In genomic region chr4:143599827-143600226, GRCh38 we compare ENCODE assay signal across 20 cellular contexts.
"Had no signal": no experiment of that assay in that cellular context is flagged by ENCODE, and none has a peak within 500 bp of the region (broad histone marks: within the 10 kb centered on the region; RNA-seq: fewer than 3 reads in every experiment).

No MANE protein-coding gene starts in this region.

- H3K27ac ChIP-seq: coronary artery, gastrocnemius medialis, heart right ventricle, neutrophil, right atrium auricular region, suprapubic skin, thyroid gland had no signal

- ATAC-seq: esophagus mucosa; gastrocnemius medialis; naive thymus-derived CD8-positive, alpha-beta T cell had no signal

- H3K36me3 Mint-ChIP-seq: type B pancreatic cell had no signal

- H3K36me3 ChIP-seq: gastrocnemius medialis, heart right ventricle, neutrophil, right atrium auricular region, sigmoid colon, suprapubic skin, thyroid gland had no signal

- H3K4me3 Mint-ChIP-seq: naive thymus-derived CD8-positive, alpha-beta T cell; type B pancreatic cell had no signal

- H3K9me3 ChIP-seq: gastrocnemius medialis, heart right ventricle, neutrophil, right atrium auricular region, sigmoid colon, suprapubic skin, thyroid gland had no signal

- H3K27me3 ChIP-seq: dorsolateral prefrontal cortex, gastrocnemius medialis, heart right ventricle, neutrophil, right atrium auricular region, sigmoid colon, suprapubic skin, thyroid gland had no signal

- H3K9me3 Mint-ChIP-seq: type B pancreatic cell had no signal

- DNase-seq: dorsolateral prefrontal cortex; effector CD8-positive, alpha-beta T cell; gastrocnemius medialis; heart right ventricle; hypothalamus; kidney glomerular epithelial cell; mammary epithelial cell; naive thymus-derived CD8-positive, alpha-beta T cell; posterior cingulate gyrus; sigmoid colon; small intestine; stimulated activated CD4-positive, alpha-beta T cell treated with anti-CD3 and anti-CD28 coated beads, Interleukin-12 subunit alpha, Interleukin-12 subunit beta, amount 100 ng/mL, for 4 hours; stimulated activated naive CD4-positive, alpha-beta T cell treated with Interleukin-2 at 50 U/mL for 16 hours; thyroid gland had no signal

- H3K4me3 ChIP-seq: coronary artery, dorsolateral prefrontal cortex, gastrocnemius medialis, heart right ventricle, right atrium auricular region, sigmoid colon, suprapubic skin, thyroid gland had no signal

- H3K4me1 ChIP-seq: gastrocnemius medialis, right atrium auricular region, suprapubic skin, thyroid gland had no signal

- H3K27ac Mint-ChIP-seq: naive thymus-derived CD8-positive, alpha-beta T cell; type B pancreatic cell had no signal

- H3K27me3 Mint-ChIP-seq: type B pancreatic cell had no signal
